1 cellular context compared by ENCODE assay signal in genomic region chr4:83548151-83548905, GRCh38.
TF ChIP-seq lines count a peak whose summit lies in the region.

No MANE protein-coding gene starts in this region.

TF ChIP-seq in HEK293, 187 proteins besides CTCF, POLR2A, EP300 and RAD21 (continued from another document):
- peak; percentile 50; the same call in 1 of the 2 replicates for TF ChIP-seq TSHZ1 (tag by site-specific recombination; IDR thresholded peaks at IDR 0.05; ENCODE audit: borderline replicate concordance)
- 0 out of 2 replicates have a peak, but pooled peaks have one; percentile 20 for TF ChIP-seq PRDM4 (tag by site-specific recombination; IDR thresholded peaks at IDR 0.05)
- TF ChIP-seq WT1 (tag by site-specific recombination; IDR thresholded peaks at IDR 0.05) = peak; percentile 47; the same call in 1 of the 2 replicates
- peak; percentile 37; the same call in 1 of the 2 replicates for TF ChIP-seq KLF17 (tag by site-specific recombination; IDR thresholded peaks at IDR 0.05)
- TF ChIP-seq ZNF184 (tag by site-specific recombination; IDR thresholded peaks at IDR 0.05) = peak; percentile 73
- TF ChIP-seq ZNF530 (tag by site-specific recombination; IDR thresholded peaks at IDR 0.05; ENCODE audit: low read depth) = no peak
- no peak for TF ChIP-seq ZNF561 (tag by site-specific recombination; IDR thresholded peaks at IDR 0.05; ENCODE audit: borderline replicate concordance)
- 0 out of 2 replicates have a peak, but pooled peaks have one; percentile 26 for TF ChIP-seq ZNF394 (tag by site-specific recombination; IDR thresholded peaks at IDR 0.05; ENCODE audit: borderline replicate concordance)
- TF ChIP-seq ZBTB49 (tag by site-specific recombination; IDR thresholded peaks at IDR 0.05; ENCODE audit: low read depth) = no peak
- no peak for TF ChIP-seq MEIS1 (CRISPR knock-in tag; IDR thresholded peaks at IDR 0.05; ENCODE audit: borderline replicate concordance)
- TF ChIP-seq ZNF121 (tag by site-specific recombination; IDR thresholded peaks at IDR 0.05) = no peak
- TF ChIP-seq ZNF302 (tag by site-specific recombination; IDR thresholded peaks at IDR 0.05; ENCODE audit: low read depth) = no peak
- no peak for TF ChIP-seq ZNF785 (tag by site-specific recombination; IDR thresholded peaks at IDR 0.05)
- TF ChIP-seq INSM2 (tag by site-specific recombination; IDR thresholded peaks at IDR 0.05) = peak; percentile 51
- TF ChIP-seq ZNF664 (tag by site-specific recombination; IDR thresholded peaks at IDR 0.05) = no peak
- TF ChIP-seq ZBTB44 (tag by site-specific recombination; IDR thresholded peaks at IDR 0.05) = peak; percentile 98
- TF ChIP-seq ZNF366 (tag by site-specific recombination; conservative IDR thresholded peaks at IDR 0.05) = peak; percentile 73
- peak; percentile 40 for TF ChIP-seq ZBTB20 (tag by site-specific recombination; IDR thresholded peaks at IDR 0.05)
- TF ChIP-seq ZNF132 (tag by site-specific recombination; IDR thresholded peaks at IDR 0.05; ENCODE audit: borderline replicate concordance) = no peak
- TF ChIP-seq TRIM28 (IDR thresholded peaks at IDR 0.05; ENCODE audit: borderline replicate concordance, low read length) = peak; percentile 17; the same call in 1 of the 2 replicates
- TF ChIP-seq TCF7L2 (IDR thresholded peaks at IDR 0.05; ENCODE audit: borderline replicate concordance, low read depth, low read length) = no peak
- peak; percentile 20; the same call in 1 of the 2 replicates for TF ChIP-seq ZNF398 (tag by site-specific recombination; IDR thresholded peaks at IDR 0.05)
